ENCODE assay signal across 13 cellular contexts in the genomic region with DNA sequence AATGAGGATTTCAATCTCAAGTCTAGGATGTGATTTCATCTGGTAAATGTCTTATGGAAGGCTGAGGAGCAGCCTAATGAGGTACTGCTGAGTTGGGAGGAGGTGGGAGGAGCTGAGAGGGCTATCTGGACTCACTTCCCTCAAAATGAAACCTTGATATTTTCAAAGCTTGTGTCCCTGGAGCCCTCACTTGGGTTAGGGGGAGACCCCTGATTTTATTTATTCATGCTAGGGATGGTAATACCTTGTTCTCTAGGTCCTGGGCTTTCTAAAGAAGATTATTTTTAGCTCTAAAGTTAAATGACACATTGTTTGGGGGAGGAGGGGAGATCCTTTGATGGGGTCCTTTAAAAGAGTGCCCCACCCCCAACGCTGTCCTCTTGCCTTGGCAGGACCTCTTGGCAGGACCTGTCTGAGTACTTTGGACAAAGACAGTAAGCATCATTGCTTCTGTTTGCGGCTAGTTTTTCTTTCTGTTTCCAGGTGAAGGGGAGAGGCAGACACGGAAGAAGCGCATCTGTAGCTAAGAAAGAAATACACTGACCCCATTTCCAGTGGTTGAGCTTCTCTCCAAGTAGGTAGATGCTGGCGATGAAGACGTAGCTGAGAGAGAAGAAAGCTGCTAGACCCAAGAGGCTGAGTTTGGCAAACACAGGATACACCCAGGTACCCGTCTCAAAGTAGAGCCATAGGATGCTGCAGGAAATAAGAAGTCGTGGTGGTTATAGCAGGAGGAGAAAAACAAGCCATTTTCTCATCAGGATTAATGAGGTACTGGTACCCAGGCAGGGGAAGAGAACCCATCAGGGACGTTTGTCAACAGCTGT. TPM values are rescaled to one million over a fixed set of nuclear protein-coding genes. Genes with fewer than 3 reads are reported as not detected.
DNase-seq lines count a peak whose midpoint lies in the region; ATAC-seq, FAIRE-seq and TF ChIP-seq lines count a peak whose summit lies in the region.
"Had no signal": no experiment of that assay in that cellular context is flagged by ENCODE, and none has a peak within 500 bp of the region (broad histone marks: within the 10 kb centered on the region; RNA-seq: fewer than 3 reads in every experiment).

No MANE protein-coding gene starts in this region.

- no peaks in the 10 kb centered on the region for H3K27me3 ChIP-seq in small intestine (ENCODE audit: control insufficient read depth in 2 of 2, insufficient read depth in 2 of 2, low read length in 2 of 2)
- H3K27me3 ChIP-seq in sigmoid colon: no peaks in the 10 kb centered on the region
- H3K27me3 ChIP-seq: ascending aorta, Peyer's patch, vagina had no signal

- TF ChIP-seq CTCF in activated B cell treated with CpG ODN at 0.5 μM for 24 hours (IDR thresholded peaks at IDR 0.05) (no peak), sigmoid colon (IDR thresholded peaks at IDR 0.05) (no peak)

- H3K4me3 Mint-ChIP-seq in activated T-cell treated with anti-CD3 and anti-CD28 coated beads, Interleukin-2, amount 50 U/mL, for 4 hours: peak overlapping the region; percentile 83
- H3K4me3 Mint-ChIP-seq in activated B cell treated with CpG ODN at 0.5 μM for 24 hours: no peak overlapping the region
- H3K4me3 Mint-ChIP-seq in stimulated activated memory B cell treated with anti-CD40 and anti-IgM and Interleukin-4, amounts not matched to agents 10 μg/mL and 1 μg/mL and 100 μg/mL, for 72 hours: peak overlapping the region; percentile 70

- intact Hi-C loops in activated B cell treated with CpG ODN at 0.5 μM for 24 hours (cut with micrococcal nuclease) (no loop called here), sigmoid colon (cut with DNase I) (no loop called here)

- in situ Hi-C loops in G401 (cut with HindIII; ENCODE audit: low sequenced_read_pairs): no loop called here

- no peak for TF ChIP-seq POLR2A in sigmoid colon (IDR thresholded peaks at IDR 0.05)

- H3K9me3 ChIP-seq in small intestine (ENCODE audit: control insufficient read depth, low read depth) (no peaks in the 10 kb centered on the region), sigmoid colon (no peaks in the 10 kb centered on the region)
- H3K9me3 ChIP-seq: ascending aorta, Peyer's patch, vagina had no signal

- H3K4me1 Mint-ChIP-seq in activated T-cell treated with anti-CD3 and anti-CD28 coated beads, Interleukin-2, amount 50 U/mL, for 4 hours (ENCODE audit: low read depth): peaks cover 72% of the 10 kb centered on the region
- H3K4me1 Mint-ChIP-seq in activated B cell treated with CpG ODN at 0.5 μM for 24 hours: peaks cover 14% of the 10 kb centered on the region
- H3K4me1 Mint-ChIP-seq in stimulated activated memory B cell treated with anti-CD40 and anti-IgM and Interleukin-4, amounts not matched to agents 10 μg/mL and 1 μg/mL and 100 μg/mL, for 72 hours: peaks cover 38% of the 10 kb centered on the region

- H3K36me3 ChIP-seq in small intestine (ENCODE audit: control insufficient read depth in 2 of 2, insufficient read depth in 2 of 2, low read length in 2 of 2): peaks cover 0 to 11% of the 10 kb centered on the region in 2 donors
- H3K36me3 ChIP-seq in sigmoid colon: no peaks in the 10 kb centered on the region
- H3K36me3 ChIP-seq: ascending aorta, Peyer's patch, vagina had no signal

- TF ChIP-seq EP300 in sigmoid colon (IDR thresholded peaks at IDR 0.05): no peak

- no peak overlapping the region for H3K4me3 ChIP-seq in small intestine (ENCODE audit: low read depth in 1 of 2, low read length in 2 of 2)
- H3K4me3 ChIP-seq in sigmoid colon: no peak overlapping the region
- H3K4me3 ChIP-seq: ascending aorta, Peyer's patch, vagina had no signal

- ATAC-seq in activated T-cell treated with anti-CD3 and anti-CD28 coated beads, Interleukin-2, amount 50 U/mL, for 4 hours: peak; percentile 44 to 49
- ATAC-seq in GM21786 (IDR thresholded peaks at IDR 0.05; ENCODE audit: unreplicated experiment) (peak; percentile 55), activated B cell treated with CpG ODN at 0.5 μM for 24 hours (ENCODE audit: low read depth) (peak; percentile 58)
- peak; percentile 86 for ATAC-seq in stimulated activated memory B cell treated with anti-CD40 and anti-IgM and Interleukin-4, amounts not matched to agents 10 μg/mL and 1 μg/mL and 100 μg/mL, for 72 hours

- H3K36me3 Mint-ChIP-seq in activated T-cell treated with anti-CD3 and anti-CD28 coated beads, Interleukin-2, amount 50 U/mL, for 4 hours (ENCODE audit: insufficient read depth): peaks cover 46% of the 10 kb centered on the region
- H3K36me3 Mint-ChIP-seq in activated B cell treated with CpG ODN at 0.5 μM for 24 hours (ENCODE audit: low read depth): no peaks in the 10 kb centered on the region
- H3K36me3 Mint-ChIP-seq in stimulated activated memory B cell treated with anti-CD40 and anti-IgM and Interleukin-4, amounts not matched to agents 10 μg/mL and 1 μg/mL and 100 μg/mL, for 72 hours: peaks cover 47% of the 10 kb centered on the region

- no peaks in the 10 kb centered on the region for H3K27me3 Mint-ChIP-seq in activated T-cell treated with anti-CD3 and anti-CD28 coated beads, Interleukin-2, amount 50 U/mL, for 4 hours (ENCODE audit: low read depth)
- peaks cover 10% of the 10 kb centered on the region for H3K27me3 Mint-ChIP-seq in activated B cell treated with CpG ODN at 0.5 μM for 24 hours
- H3K27me3 Mint-ChIP-seq in stimulated activated memory B cell treated with anti-CD40 and anti-IgM and Interleukin-4, amounts not matched to agents 10 μg/mL and 1 μg/mL and 100 μg/mL, for 72 hours: no peaks in the 10 kb centered on the region

- H3K4me1 ChIP-seq in small intestine (ENCODE audit: control insufficient read depth in 2 of 2, insufficient read depth in 1 of 2, low read depth in 1 of 2, low read length in 1 of 2) (no peaks in the 10 kb centered on the region), sigmoid colon (no peaks in the 10 kb centered on the region)
- H3K4me1 ChIP-seq: ascending aorta, Peyer's patch, vagina had no signal

- POLR2A ChIA-PET in activated B cell treated with CpG ODN at 0.5 μM for 24 hours (lab: Charles Lee): interaction anchor here (1.7 kb wide), 1 partner anchor 9 kb away, joined by 5 read pairs; no protein-coding TSS in a partner anchor

- FAIRE-seq in small intestine (lab: Jason Lieb, UNC): no peak

- H3K27ac ChIP-seq in small intestine (ENCODE audit: low read depth in 1 of 2, low read length in 1 of 2) (no peak overlapping the region), sigmoid colon (no peak overlapping the region)
- H3K27ac ChIP-seq: ascending aorta, Peyer's patch, vagina had no signal

- DNase-seq in activated T-cell treated with anti-CD3 and anti-CD28 coated beads, Interleukin-2, amount 50 U/mL, for 4 hours: no peak
- no peak for DNase-seq in activated T-cell treated with anti-CD3 and anti-CD28 coated beads, Interleukin-2, amount 50 U/mL, for 1 hour
- no peak for DNase-seq in activated B cell treated with CpG ODN at 0.5 μM for 24 hours
- no peak for DNase-seq in small intestine
- no peak for DNase-seq in sigmoid colon
- DNase-seq in G401 (ENCODE audit: low spot score): no peak
- DNase-seq: DMS 273 treated with DMSO at 0.1 percent for 48 hours; Peyer's patch; stimulated activated CD4-positive, alpha-beta T cell treated with anti-CD3 and anti-CD28 coated beads, Interleukin-2, amount 100 ng/mL, for 24 hours had no signal

- 69 to 81% (median 78%) methylated on average over 9 of the region's 9 CpGs for WGBS in small intestine, 3 donors
- 80 to 83% methylated on average over 9 of the region's 9 CpGs for WGBS in sigmoid colon, 2 donors

- H3K27ac Mint-ChIP-seq in activated B cell treated with CpG ODN at 0.5 μM for 24 hours: no peak overlapping the region
- peak overlapping the region; percentile 84 for H3K27ac Mint-ChIP-seq in stimulated activated memory B cell treated with anti-CD40 and anti-IgM and Interleukin-4, amounts not matched to agents 10 μg/mL and 1 μg/mL and 100 μg/mL, for 72 hours

- CTCF ChIA-PET in activated B cell treated with CpG ODN at 0.5 μM for 24 hours (lab: Charles Lee): no interaction called here

- H3K9me3 Mint-ChIP-seq in activated T-cell treated with anti-CD3 and anti-CD28 coated beads, Interleukin-2, amount 50 U/mL, for 4 hours: no peaks in the 10 kb centered on the region
- no peaks in the 10 kb centered on the region for H3K9me3 Mint-ChIP-seq in activated B cell treated with CpG ODN at 0.5 μM for 24 hours
- H3K9me3 Mint-ChIP-seq in stimulated activated memory B cell treated with anti-CD40 and anti-IgM and Interleukin-4, amounts not matched to agents 10 μg/mL and 1 μg/mL and 100 μg/mL, for 72 hours: no peaks in the 10 kb centered on the region

RNA-seq across cellular contexts. Expression of a gene that starts 55.6 kb away (rescaled TPM):
- 10 to 100 TPM; 11.6 to 16.6 (median 15.6) TPM for total RNA-seq in activated T-cell treated with anti-CD3 and anti-CD28 coated beads, Interleukin-2, amount 50 U/mL, for 4 hours
- total RNA-seq in activated B cell treated with CpG ODN at 0.5 μM for 24 hours: 1.4 and 2.0 TPM in 2 replicates
- 10 to 100 TPM; 53.5 to 73.4 (median 64.9) TPM for polyA plus RNA-seq in small intestine
- under 1 TPM in 1 of 4 donors, not detected in 3; 0.36 TPM for total RNA-seq in sigmoid colon
- 10 to 100 TPM; 27.6 to 86.9 (median 34.7) TPM for polyA plus RNA-seq in sigmoid colon
- 9.9 and 16.8 TPM in 2 replicates for total RNA-seq in G401 (2014; rRNA removed; shearing (Covaris generic))
- total RNA-seq: ascending aorta, vagina had no signal
